In genomic region chr12:123861392-123861791, GRCh38 we compare ENCODE assay signal across 11 cellular contexts.
"Had no signal": no experiment of that assay in that cellular context is flagged by ENCODE, and none has a peak within 500 bp of the region (broad histone marks: within the 10 kb centered on the region; RNA-seq: fewer than 3 reads in every experiment).

No MANE protein-coding gene starts in this region.

- H3K9ac ChIP-seq: GM23248 had no signal

- H2AFZ ChIP-seq: GM23248, GM23338 had no signal

- H3K27ac ChIP-seq: GM23248 had no signal

- ATAC-seq: GM23338, HCT116 had no signal

- H3K36me3 ChIP-seq: HAP-1 had no signal

- DNase-seq: GM23248, GOT3, H7, H9, HCEC 1CT, HFFc6 had no signal

- H3K4me2 ChIP-seq: GM23338 had no signal

- H3K4me3 ChIP-seq: GM23248, GM23338, HAP-1 had no signal

- FAIRE-seq: H1, H54 had no signal

- H3K9me3 ChIP-seq: HAP-1 had no signal

- H3K4me1 ChIP-seq: HAP-1 had no signal
